ENCODE assay signal across 12 cellular contexts in the genomic region with DNA sequence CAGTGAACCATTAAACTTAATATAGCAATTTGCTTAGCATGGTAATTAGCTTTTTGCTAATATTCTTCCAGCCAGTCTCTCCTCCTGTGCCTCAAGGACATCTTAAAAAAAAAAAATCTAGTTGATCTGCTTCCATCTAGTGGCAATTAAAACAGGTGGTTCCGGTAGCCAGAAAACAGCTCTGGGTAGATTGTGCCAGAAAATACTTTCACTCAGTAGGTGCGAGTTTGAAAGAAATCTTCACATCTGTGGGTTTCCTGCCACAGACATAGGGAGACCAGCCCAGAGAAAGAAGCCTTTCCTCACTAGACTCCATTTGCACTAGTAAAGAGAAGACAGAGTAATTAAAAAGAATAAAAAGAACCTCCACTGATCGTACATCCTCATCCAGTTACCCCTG. TPM values are rescaled to one million over a fixed set of nuclear protein-coding genes. Genes with fewer than 3 reads are reported as not detected.
DNase-seq lines count a peak whose midpoint lies in the region; ATAC-seq and TF ChIP-seq lines count a peak whose summit lies in the region.
"Had no signal": no experiment of that assay in that cellular context is flagged by ENCODE, and none has a peak within 500 bp of the region (broad histone marks: within the 10 kb centered on the region; RNA-seq: fewer than 3 reads in every experiment).

No MANE protein-coding gene starts in this region.

- H3K27me3 ChIP-seq in BLaER1, result no peaks in the 10 kb centered on the region
- no peaks in the 10 kb centered on the region for H3K27me3 ChIP-seq in sigmoid colon
- 0 out of 2 replicates have a peak, but pooled peaks cover 4% of the 10 kb centered on the region for H3K27me3 ChIP-seq in HAP-1 (ENCODE audit: low read depth)
- H3K27me3 ChIP-seq: gastrocnemius medialis, ovary had no signal

- H3K36me3 ChIP-seq in BLaER1, result no peaks in the 10 kb centered on the region
- H3K36me3 ChIP-seq in sigmoid colon, result no peaks in the 10 kb centered on the region
- H3K36me3 ChIP-seq in HAP-1 (replicated peaks), result no peaks in the 10 kb centered on the region
- H3K36me3 ChIP-seq: gastrocnemius medialis, ovary had no signal

- H3K9me3 Mint-ChIP-seq in activated T-helper 1 cell treated with anti-CD3 and anti-CD28 coated beads, Interleukin-12 subunit alpha, Interleukin-12 subunit beta, Interleukin-2, Interleukin-4 antibody, amounts not matched to agents 30 ng/mL and 10 ng/mL and 1 ng/mL, durations not matched to agents 14 hours and 24 hours and 36 hours, result no peaks in the 10 kb centered on the region

- TF ChIP-seq POLR2A in sigmoid colon (IDR thresholded peaks at IDR 0.05), result no peak
- no peak for TF ChIP-seq POLR2A in lower leg skin (IDR thresholded peaks at IDR 0.05)

- H3K4me1 Mint-ChIP-seq in activated T-helper 1 cell treated with anti-CD3 and anti-CD28 coated beads, Interleukin-12 subunit alpha, Interleukin-12 subunit beta, Interleukin-2, Interleukin-4 antibody, amounts not matched to agents 30 ng/mL and 10 ng/mL and 1 ng/mL, durations not matched to agents 14 hours and 24 hours and 36 hours (ENCODE audit: low read depth), result peaks cover 96% of the 10 kb centered on the region

- intact Hi-C loops in activated T-helper 1 cell treated with anti-CD3 and anti-CD28 coated beads, Interleukin-12 subunit alpha, Interleukin-12 subunit beta, Interleukin-2, Interleukin-4 antibody, amounts not matched to agents 30 ng/mL and 10 ng/mL and 1 ng/mL, durations not matched to agents 14 hours and 24 hours and 36 hours (cut with micrococcal nuclease), result loop anchor here (1.0 to 5.0 kb wide), 5 partner anchors 14 to 1227 kb away; a partner anchor contains a TSS
- intact Hi-C loops in sigmoid colon (cut with DNase I) (no loop called here), lower leg skin (cut with DNase I; ENCODE audit: low total_unique reads) (no loop called here)

- H3K27me3 Mint-ChIP-seq in activated T-helper 1 cell treated with anti-CD3 and anti-CD28 coated beads, Interleukin-12 subunit alpha, Interleukin-12 subunit beta, Interleukin-2, Interleukin-4 antibody, amounts not matched to agents 30 ng/mL and 10 ng/mL and 1 ng/mL, durations not matched to agents 14 hours and 24 hours and 36 hours (ENCODE audit: insufficient read depth), result no peaks in the 10 kb centered on the region

- H3K36me3 Mint-ChIP-seq in activated T-helper 1 cell treated with anti-CD3 and anti-CD28 coated beads, Interleukin-12 subunit alpha, Interleukin-12 subunit beta, Interleukin-2, Interleukin-4 antibody, amounts not matched to agents 30 ng/mL and 10 ng/mL and 1 ng/mL, durations not matched to agents 14 hours and 24 hours and 36 hours (ENCODE audit: low read depth), result peaks cover 52% of the 10 kb centered on the region

- H3K4me1 ChIP-seq in BLaER1 (peaks cover 73% of the 10 kb centered on the region), sigmoid colon (no peaks in the 10 kb centered on the region), HAP-1 (peaks cover 6% of the 10 kb centered on the region)

- H3K4me3 ChIP-seq in BLaER1, result no peak overlapping the region
- H3K4me3 ChIP-seq in sigmoid colon, result no peak overlapping the region
- H3K4me3 ChIP-seq in lower leg skin (ENCODE audit: low read depth, poor library complexity, severe bottlenecking), result no peak overlapping the region
- H3K4me3 ChIP-seq in HAP-1, result no peak overlapping the region
- H3K4me3 ChIP-seq: gastrocnemius medialis, ovary had no signal

- H3K9me3 ChIP-seq in BLaER1, result no peaks in the 10 kb centered on the region
- no peaks in the 10 kb centered on the region for H3K9me3 ChIP-seq in sigmoid colon
- no peaks in the 10 kb centered on the region for H3K9me3 ChIP-seq in HAP-1
- H3K9me3 ChIP-seq: gastrocnemius medialis, ovary had no signal

- H3K4me3 Mint-ChIP-seq in activated T-helper 1 cell treated with anti-CD3 and anti-CD28 coated beads, Interleukin-12 subunit alpha, Interleukin-12 subunit beta, Interleukin-2, Interleukin-4 antibody, amounts not matched to agents 30 ng/mL and 10 ng/mL and 1 ng/mL, durations not matched to agents 14 hours and 24 hours and 36 hours, result peak overlapping the region; percentile 28

- WGBS in sigmoid colon, 2 donors, result 35 to 37% methylated on average over 3 of the region's 3 CpGs
- 21 to 49% methylated on average over 3 of the region's 3 CpGs for WGBS in lower leg skin, 2 donors

- DNase-seq in activated T-helper 1 cell treated with anti-CD3 and anti-CD28 coated beads, Interleukin-12 subunit alpha, Interleukin-12 subunit beta, Interleukin-2, Interleukin-4 antibody, amounts not matched to agents 30 ng/mL and 10 ng/mL and 1 ng/mL, durations not matched to agents 14 hours and 24 hours and 36 hours (ENCODE audit: low spot score), result peak; percentile 56
- no peak for DNase-seq in cerebellum (ENCODE audit: low spot score)
- no peak for DNase-seq in sigmoid colon
- no peak for DNase-seq in lower leg skin (ENCODE audit: low spot score in 2 of 2)
- DNase-seq in HAP-1 (ENCODE audit: low spot score in 2 of 2), result no peak
- DNase-seq: Calu3, gastrocnemius medialis, NCI-H82, ovary had no signal

- H4K20me1 ChIP-seq in BLaER1, result no peaks in the 10 kb centered on the region

- ATAC-seq in GM18861 (IDR thresholded peaks at IDR 0.05; ENCODE audit: unreplicated experiment), result peak; percentile 22
- peak; percentile 33 for ATAC-seq in HG03196 (IDR thresholded peaks at IDR 0.05; ENCODE audit: unreplicated experiment)
- ATAC-seq: gastrocnemius medialis had no signal

- no peak overlapping the region; the same call in 1 of the 2 replicates for H3K9ac ChIP-seq in BLaER1

- TF ChIP-seq CTCF in sigmoid colon (IDR thresholded peaks at IDR 0.05), result no peak
- no peak for TF ChIP-seq CTCF in lower leg skin (IDR thresholded peaks at IDR 0.05)

- no peak for TF ChIP-seq EP300 in sigmoid colon (IDR thresholded peaks at IDR 0.05)

- peak overlapping the region; percentile 64 for H3K27ac ChIP-seq in BLaER1
- H3K27ac ChIP-seq in sigmoid colon, result no peak overlapping the region
- H3K27ac ChIP-seq: gastrocnemius medialis, ovary had no signal

- H3K27ac Mint-ChIP-seq in activated T-helper 1 cell treated with anti-CD3 and anti-CD28 coated beads, Interleukin-12 subunit alpha, Interleukin-12 subunit beta, Interleukin-2, Interleukin-4 antibody, amounts not matched to agents 30 ng/mL and 10 ng/mL and 1 ng/mL, durations not matched to agents 14 hours and 24 hours and 36 hours, result peak overlapping the region; percentile 90

- in situ Hi-C loops in HAP-1 (cut with MboI; ENCODE audit: low sequenced_read_pairs), result no loop called here

- H3K4me2 ChIP-seq in BLaER1, result peak overlapping the region; percentile 58

RNA-seq across cellular contexts. Expression of a gene that starts 17.1 kb away (rescaled TPM):
- total RNA-seq in activated T-helper 1 cell treated with anti-CD3 and anti-CD28 coated beads, Interleukin-12 subunit alpha, Interleukin-12 subunit beta, Interleukin-2, Interleukin-4 antibody, amounts not matched to agents 30 ng/mL and 10 ng/mL and 1 ng/mL, durations not matched to agents 14 hours and 24 hours and 36 hours, result 115 and 117 TPM in 2 replicates
- total RNA-seq in cerebellum (1.3 TPM), sigmoid colon (1 to 10 TPM in 1 of 4 donors, under 1 TPM in 3; 0.55 to 1.5 (median 0.77) TPM), lower leg skin (under 1 TPM in 2 of 4 donors, not detected in 2; 0.10 to 0.36 TPM)
- 10 to 100 TPM in 1 of 3 donors, 1 to 10 TPM in 2; 1.8 to 62.9 (median 3.2) TPM for polyA plus RNA-seq in sigmoid colon

RNA-seq across cellular contexts. Expression of a gene that starts 39.6 kb away (rescaled TPM):
- total RNA-seq in activated T-helper 1 cell treated with anti-CD3 and anti-CD28 coated beads, Interleukin-12 subunit alpha, Interleukin-12 subunit beta, Interleukin-2, Interleukin-4 antibody, amounts not matched to agents 30 ng/mL and 10 ng/mL and 1 ng/mL, durations not matched to agents 14 hours and 24 hours and 36 hours, result not detected in 2 replicates
- total RNA-seq in cerebellum, result 7.3 TPM
- total RNA-seq in sigmoid colon, result 10 to 100 TPM in 1 of 4 donors, not detected in 3; 20.1 TPM
- polyA plus RNA-seq in sigmoid colon, result 1 to 10 TPM in 1 of 3 donors, under 1 TPM in 1, not detected in 1; under 0.01 to 1.2 TPM
- 1 to 10 TPM in 1 of 4 donors, under 1 TPM in 1, not detected in 2; 0.21 to 2.6 TPM for total RNA-seq in lower leg skin
- total RNA-seq: Calu3 had no signal

Comparison
In these comparisons a context has a peak if more than half of its experiments do, and no peak if none do; other contexts are left out.
1. RNA of a gene that starts 17.1 kb away (total RNA-seq): 115 to 117 TPM in activated T-helper 1 cell treated with anti-CD3 and anti-CD28 coated beads, Interleukin-12 subunit alpha, Interleukin-12 subunit beta, Interleukin-2, Interleukin-4 antibody, amounts not matched to agents 30 ng/mL and 10 ng/mL and 1 ng/mL, durations not matched to agents 14 hours and 24 hours and 36 hours; 1.3 TPM in cerebellum (single experiment), 0.55 to 1.5 TPM in sigmoid colon and 0.10 to 0.36 TPM in lower leg skin; every median in the first group is over 10 times any median in the second.